ENCODE assay signal across 1 cellular context in the genomic region with DNA sequence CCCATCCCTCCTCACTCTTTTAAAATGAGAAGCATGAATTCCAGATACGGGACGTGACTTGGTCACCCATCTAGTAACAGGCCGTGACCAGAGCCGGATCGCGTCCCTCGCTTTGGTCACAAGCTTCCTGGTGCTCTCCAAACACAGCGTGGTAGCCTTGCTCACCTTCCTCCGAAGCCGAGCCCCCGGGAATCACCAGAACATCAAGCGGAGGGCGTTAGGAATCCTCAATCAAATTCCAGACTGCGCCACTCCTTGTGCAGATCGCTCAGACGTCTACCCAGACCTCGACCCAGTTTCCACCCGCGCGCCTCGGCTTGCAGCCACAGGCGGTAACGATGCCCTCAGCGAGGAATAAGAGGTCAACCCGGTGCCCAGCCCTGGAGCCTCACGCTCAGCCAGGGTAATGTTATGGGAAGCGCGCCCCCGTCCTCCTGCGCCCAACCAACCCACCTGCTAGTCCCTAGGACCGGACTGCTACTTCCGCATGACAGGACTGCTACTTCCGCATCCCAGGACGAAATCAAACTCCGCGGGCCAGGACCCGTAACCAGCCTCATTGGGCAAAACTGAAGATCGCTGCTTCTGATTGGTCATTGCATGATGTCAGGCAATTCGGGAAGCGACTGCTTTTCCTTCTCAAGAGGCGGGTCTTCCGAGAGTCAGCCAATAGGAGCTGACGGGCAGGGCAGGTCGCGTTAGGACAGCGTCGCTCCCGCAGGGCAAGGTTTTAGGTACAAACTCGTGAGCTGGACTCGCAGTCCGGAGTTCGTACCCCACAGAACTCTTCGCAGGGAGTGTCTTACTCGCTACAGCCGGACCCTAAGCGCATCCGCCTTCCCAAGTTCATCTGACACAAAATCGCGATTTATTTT.
A peak's percentile ranks its signal among the peaks of the same experiment; 100 is the strongest.
TF ChIP-seq lines count a peak whose summit lies in the region.

A gene (minus strand): TSS at position 501 of the 875 bp plus-strand sequence. CDS start 1,212 bp downstream, outside the sequence.

TF ChIP-seq in H1, 55 proteins besides CTCF, POLR2A, EP300 and RAD21:
- TF ChIP-seq GTF2F1 (IDR thresholded peaks at IDR 0.05; ENCODE audit: borderline replicate concordance, low read depth, low read length) (peak; percentile 38; the same call in 1 of the 2 replicates), TAF7 (optimal IDR thresholded peaks at IDR 0.05; ENCODE audit: borderline replicate concordance, low read depth, low read length) (peak; percentile 22), SAP30 (IDR thresholded peaks at IDR 0.05; ENCODE audit: insufficient read depth, insufficient replicate concordance, low read length) (peak; percentile 90), TBP (IDR thresholded peaks at IDR 0.05; ENCODE audit: low read depth, low read length) (peak; percentile 71), HDAC2 (IDR thresholded peaks at IDR 0.05; ENCODE audit: borderline replicate concordance in 1 of 2, low read depth in 2 of 2, low read length in 2 of 2) (peak; percentile 65 to 80; a peak in 2 of 4 replicates), BCL11A (IDR thresholded peaks at IDR 0.05; ENCODE audit: low read depth in 2 of 2, low read length in 2 of 2) (no peak), CHD2 (IDR thresholded peaks at IDR 0.05; ENCODE audit: low read length) (peak; percentile 89), EZH2 (IDR thresholded peaks at IDR 0.05; ENCODE audit: low read depth, low read length, severe bottlenecking) (no peak), KDM5A (IDR thresholded peaks at IDR 0.05; ENCODE audit: low read length) (no peak), JUND (IDR thresholded peaks at IDR 0.05; ENCODE audit: low read length) (no peak), POLR2AphosphoS5 (IDR thresholded peaks at IDR 0.05; ENCODE audit: low read depth, low read length) (peak; percentile 40), POU5F1 (IDR thresholded peaks at IDR 0.05; ENCODE audit: low read depth, low read length) (no peak), TEAD4 (IDR thresholded peaks at IDR 0.05; ENCODE audit: low read depth, low read length) (peak; percentile 74), FOSL1 (IDR thresholded peaks at IDR 0.05; ENCODE audit: insufficient read depth, low read depth, low read length) (no peak), YY1 (IDR thresholded peaks at IDR 0.05; ENCODE audit: low read depth, low read length) (0 out of 2 replicates have a peak, but pooled peaks have one; percentile 39), CBX8 (IDR thresholded peaks at IDR 0.05; ENCODE audit: borderline replicate concordance, low read depth, low read length) (no peak), NRF1 (IDR thresholded peaks at IDR 0.05; ENCODE audit: low read depth, low read length) (no peak), CREB1 (IDR thresholded peaks at IDR 0.05) (peak; percentile 97), SP2 (IDR thresholded peaks at IDR 0.05; ENCODE audit: low read length) (peak; percentile 62), KDM1A (IDR thresholded peaks at IDR 0.05; ENCODE audit: borderline replicate concordance, low read length) (no peak), TAF1 (IDR thresholded peaks at IDR 0.05; ENCODE audit: low read depth, low read length) (peak; percentile 74), ASH2L (IDR thresholded peaks at IDR 0.05; ENCODE audit: low read length) (peak; percentile 88), RNF2 (IDR thresholded peaks at IDR 0.05; ENCODE audit: borderline replicate concordance, low read depth, low read length, missing control alignments, poor library complexity, severe bottlenecking) (no peak), SIN3A (conservative IDR thresholded peaks at IDR 0.05 in 1 of 2, IDR thresholded peaks at IDR 0.05 in 1 of 2; ENCODE audit: low read depth in 1 of 2, low read length in 2 of 2) (peak; percentile 95 to 99), PHF8 (conservative IDR thresholded peaks at IDR 0.05; ENCODE audit: low read depth, low read length) (peak; percentile 50), SP1 (IDR thresholded peaks at IDR 0.05; ENCODE audit: low read depth, low read length) (peak; percentile 99), BACH1 (IDR thresholded peaks at IDR 0.05; ENCODE audit: low read length) (no peak), MAFK (IDR thresholded peaks at IDR 0.05; ENCODE audit: low read depth, low read length) (no peak), EGR1 (IDR thresholded peaks at IDR 0.05; ENCODE audit: borderline replicate concordance, low read depth, low read length) (peak; percentile 94), GABPA (IDR thresholded peaks at IDR 0.05; ENCODE audit: borderline replicate concordance, insufficient read depth, low read length) (peak; percentile 32; the same call in 1 of the 2 replicates), SP4 (IDR thresholded peaks at IDR 0.05; ENCODE audit: low read length) (peak; percentile 77; the same call in 1 of the 2 replicates), RBBP5 (IDR thresholded peaks at IDR 0.05; ENCODE audit: borderline replicate concordance, low read depth, low read length) (no peak), HDAC6 (IDR thresholded peaks at IDR 0.05; ENCODE audit: low read depth, low read length) (no peak), SRF (IDR thresholded peaks at IDR 0.05; ENCODE audit: low read depth, low read length) (peak; percentile 71), KDM4A (IDR thresholded peaks at IDR 0.05; ENCODE audit: low read depth, low read length, severe bottlenecking) (peak; percentile 77), CTBP2 (IDR thresholded peaks at IDR 0.05; ENCODE audit: borderline replicate concordance, insufficient read depth, insufficient read length, low read length) (no peak), SIX5 (IDR thresholded peaks at IDR 0.05; ENCODE audit: low read depth, low read length) (no peak), NANOG (IDR thresholded peaks at IDR 0.05; ENCODE audit: insufficient read depth, low read depth, low read length, poor library complexity, severe bottlenecking) (no peak)
- TF ChIP-seq, protein P1, sequence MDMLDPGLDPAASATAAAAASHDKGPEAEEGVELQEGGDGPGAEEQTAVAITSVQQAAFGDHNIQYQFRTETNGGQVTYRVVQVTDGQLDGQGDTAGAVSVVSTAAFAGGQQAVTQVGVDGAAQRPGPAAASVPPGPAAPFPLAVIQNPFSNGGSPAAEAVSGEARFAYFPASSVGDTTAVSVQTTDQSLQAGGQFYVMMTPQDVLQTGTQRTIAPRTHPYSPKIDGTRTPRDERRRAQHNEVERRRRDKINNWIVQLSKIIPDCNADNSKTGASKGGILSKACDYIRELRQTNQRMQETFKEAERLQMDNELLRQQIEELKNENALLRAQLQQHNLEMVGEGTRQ (IDR thresholded peaks at IDR 0.05; ENCODE audit: low read length) = no peak
- TF ChIP-seq, protein P2, sequence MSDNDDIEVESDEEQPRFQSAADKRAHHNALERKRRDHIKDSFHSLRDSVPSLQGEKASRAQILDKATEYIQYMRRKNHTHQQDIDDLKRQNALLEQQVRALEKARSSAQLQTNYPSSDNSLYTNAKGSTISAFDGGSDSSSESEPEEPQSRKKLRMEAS (IDR thresholded peaks at IDR 0.05) = peak; percentile 82; the same call in 1 of the 2 replicates
- TF ChIP-seq, protein P3, sequence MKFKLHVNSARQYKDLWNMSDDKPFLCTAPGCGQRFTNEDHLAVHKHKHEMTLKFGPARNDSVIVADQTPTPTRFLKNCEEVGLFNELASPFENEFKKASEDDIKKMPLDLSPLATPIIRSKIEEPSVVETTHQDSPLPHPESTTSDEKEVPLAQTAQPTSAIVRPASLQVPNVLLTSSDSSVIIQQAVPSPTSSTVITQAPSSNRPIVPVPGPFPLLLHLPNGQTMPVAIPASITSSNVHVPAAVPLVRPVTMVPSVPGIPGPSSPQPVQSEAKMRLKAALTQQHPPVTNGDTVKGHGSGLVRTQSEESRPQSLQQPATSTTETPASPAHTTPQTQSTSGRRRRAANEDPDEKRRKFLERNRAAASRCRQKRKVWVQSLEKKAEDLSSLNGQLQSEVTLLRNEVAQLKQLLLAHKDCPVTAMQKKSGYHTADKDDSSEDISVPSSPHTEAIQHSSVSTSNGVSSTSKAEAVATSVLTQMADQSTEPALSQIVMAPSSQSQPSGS (IDR thresholded peaks at IDR 0.05; ENCODE audit: low read length) = no peak
- TF ChIP-seq, protein P4, sequence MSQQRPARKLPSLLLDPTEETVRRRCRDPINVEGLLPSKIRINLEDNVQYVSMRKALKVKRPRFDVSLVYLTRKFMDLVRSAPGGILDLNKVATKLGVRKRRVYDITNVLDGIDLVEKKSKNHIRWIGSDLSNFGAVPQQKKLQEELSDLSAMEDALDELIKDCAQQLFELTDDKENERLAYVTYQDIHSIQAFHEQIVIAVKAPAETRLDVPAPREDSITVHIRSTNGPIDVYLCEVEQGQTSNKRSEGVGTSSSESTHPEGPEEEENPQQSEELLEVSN (IDR thresholded peaks at IDR 0.05) = no peak
